ENCODE assay signal across 3 cellular contexts in genomic region chr14:37462426-37462825, GRCh38.
DNase-seq lines count a peak whose midpoint lies in the region; ATAC-seq, FAIRE-seq and TF ChIP-seq lines count a peak whose summit lies in the region.
"Not testable (repeated sequence)": the region's sequence is repeated elsewhere in the genome, so short reads cannot be mapped to it uniquely, and the experiment has no call there.

No MANE protein-coding gene starts in this region.

- H4K20me1 ChIP-seq in HepG2 (ENCODE audit: insufficient read depth, low read length), result not testable (repeated sequence)

- H3K36me3 Mint-ChIP-seq in Caco-2 (ENCODE audit: insufficient read depth, unreplicated experiment) (peaks cover 38% of the 10 kb centered on the region), nephron progenitor cell (ENCODE audit: low read depth) (peaks cover 50% of the 10 kb centered on the region)

- ATAC-seq in HepG2, result not testable (repeated sequence)

- BruUV-seq in Caco-2 (replicated peaks; lab: Mats Ljungman, UMichigan); HepG2 (replicated peaks; lab: Mats Ljungman, UMichigan): not testable (repeated sequence)

- intact Hi-C loops in Caco-2 (cut with micrococcal nuclease; ENCODE audit: unreplicated experiment); HepG2 (cut with micrococcal nuclease; ENCODE audit: unreplicated experiment): not testable (repeated sequence)

- not testable (repeated sequence) for H3K79me2 ChIP-seq in HepG2 (ENCODE audit: insufficient read depth, low read length)

- H3K9me3 Mint-ChIP-seq in Caco-2 (ENCODE audit: unreplicated experiment), result peaks cover 40% of the 10 kb centered on the region
- peaks cover 47% of the 10 kb centered on the region for H3K9me3 Mint-ChIP-seq in nephron progenitor cell

- TF ChIP-seq CTCF in Caco-2 (IDR thresholded peaks at IDR 0.05; ENCODE audit: insufficient read depth in 1 of 2, low read depth in 1 of 2, low read length in 1 of 2, severe bottlenecking in 1 of 2, unreplicated experiment in 1 of 2); HepG2 (CRISPR knock-in tag; IDR thresholded peaks at IDR 0.05); nephron progenitor cell (IDR thresholded peaks at IDR 0.05): not testable (repeated sequence)

- not testable (repeated sequence) for H3K27me3 ChIP-seq in Caco-2 (replicated peaks; ENCODE audit: control insufficient read depth, insufficient read depth, low read length); HepG2 (ENCODE audit: control insufficient read depth in 1 of 2, insufficient read depth in 2 of 2, low read length in 2 of 2)

- H3K9me3 ChIP-seq in Caco-2 (peaks cover 25% of the 10 kb centered on the region), HepG2 (ENCODE audit: low read length) (peaks cover 42% of the 10 kb centered on the region)

- CTCF ChIA-PET in Caco-2 (lab: Charles Lee); HepG2 (lab: Yijun Ruan, JAX; ENCODE audit: low intra/inter-chr PET ratio, low total read pairs): not testable (repeated sequence)

- peaks cover 11% of the 10 kb centered on the region for H3K4me1 Mint-ChIP-seq in Caco-2 (ENCODE audit: low read depth, unreplicated experiment)
- not testable (repeated sequence) for H3K4me1 Mint-ChIP-seq in nephron progenitor cell

- peaks cover 21% of the 10 kb centered on the region for H3K4me1 ChIP-seq in Caco-2
- H3K4me1 ChIP-seq in HepG2 (ENCODE audit: insufficient read depth, low read length), result peaks cover 27% of the 10 kb centered on the region

- not testable (repeated sequence) for FAIRE-seq in HepG2 (lab: Jason Lieb, UNC)

- in situ Hi-C loops in HepG2 (cut with HindIII; ENCODE audit: extremely low pct_ligation_motif_present, low pct_unique_long_range_greater_than_20kb), result not testable (repeated sequence)

- H2AFZ ChIP-seq in HepG2 (ENCODE audit: low read length), result not testable (repeated sequence)

- not testable (repeated sequence) for TF ChIP-seq EP300 in HepG2 (IDR thresholded peaks at IDR 0.05; ENCODE audit: low read depth in 2 of 2, low read length in 2 of 2); HepG2 (CRISPR knock-in tag; IDR thresholded peaks at IDR 0.05; ENCODE audit: borderline replicate concordance)

- not testable (repeated sequence) for H3K4me3 Mint-ChIP-seq in Caco-2 (ENCODE audit: unreplicated experiment); nephron progenitor cell

- H3K27ac Mint-ChIP-seq in Caco-2 (ENCODE audit: unreplicated experiment) (peak overlapping the region; percentile 16), nephron progenitor cell (peak overlapping the region; percentile 30)

- DNase-seq in Caco-2; HepG2 (ENCODE audit: low spot score); nephron progenitor cell: not testable (repeated sequence)

- H3K4me3 ChIP-seq in Caco-2 (ENCODE audit: low read depth, low read length); HepG2 (replicated peaks in 1 of 3; ENCODE audit: insufficient read depth in 1 of 3, low read depth in 2 of 3, low read length in 3 of 3): not testable (repeated sequence)

- H3K4me2 ChIP-seq in HepG2 (ENCODE audit: low read depth, low read length), result not testable (repeated sequence)

- not testable (repeated sequence) for TF ChIP-seq POLR2A in HepG2 (IDR thresholded peaks at IDR 0.05; ENCODE audit: insufficient read depth in 1 of 2, low read depth in 2 of 2, low read length in 2 of 2)

- not testable (repeated sequence) for H3K27me3 Mint-ChIP-seq in Caco-2 (ENCODE audit: insufficient read depth, unreplicated experiment); nephron progenitor cell (ENCODE audit: low read depth, poor library complexity)

- TF ChIP-seq RAD21 in HepG2 (CRISPR knock-in tag; IDR thresholded peaks at IDR 0.05), result not testable (repeated sequence)

- POLR2A ChIA-PET in Caco-2 (lab: Charles Lee); HepG2 (lab: Yijun Ruan, JAX): not testable (repeated sequence)

- H3K36me3 ChIP-seq in Caco-2 (ENCODE audit: control insufficient read depth, insufficient read depth, low read length); HepG2 (replicated peaks in 1 of 2; ENCODE audit: control insufficient read depth in 1 of 2, insufficient read depth in 2 of 2, low read length in 2 of 2): not testable (repeated sequence)

- 98% methylated on average over 1 of the region's 1 CpG for WGBS in HepG2 (ENCODE audit: low lambda C conversion rate)

- H3K9ac ChIP-seq in HepG2 (ENCODE audit: insufficient read depth, low read depth, low read length), result not testable (repeated sequence)

- H3K27ac ChIP-seq in HepG2 (ENCODE audit: extremely low read length, insufficient read depth, low read length), result not testable (repeated sequence)

TF ChIP-seq in HepG2, 621 proteins besides CTCF, POLR2A, EP300 and RAD21:
- 0 out of 2 replicates have a peak, but pooled peaks have one; percentile 24 for TF ChIP-seq HOXD1 (CRISPR knock-in tag; IDR thresholded peaks at IDR 0.05)
- peak; percentile 97; the same call in 1 of the 2 replicates for TF ChIP-seq ZNF841 (CRISPR knock-in tag; IDR thresholded peaks at IDR 0.05; ENCODE audit: borderline replicate concordance)
TF ChIP-seq in HepG2: peak in this region for 2; not testable (repeated sequence) for 619.
